25 cellular contexts compared by ENCODE assay signal in the genomic region with DNA sequence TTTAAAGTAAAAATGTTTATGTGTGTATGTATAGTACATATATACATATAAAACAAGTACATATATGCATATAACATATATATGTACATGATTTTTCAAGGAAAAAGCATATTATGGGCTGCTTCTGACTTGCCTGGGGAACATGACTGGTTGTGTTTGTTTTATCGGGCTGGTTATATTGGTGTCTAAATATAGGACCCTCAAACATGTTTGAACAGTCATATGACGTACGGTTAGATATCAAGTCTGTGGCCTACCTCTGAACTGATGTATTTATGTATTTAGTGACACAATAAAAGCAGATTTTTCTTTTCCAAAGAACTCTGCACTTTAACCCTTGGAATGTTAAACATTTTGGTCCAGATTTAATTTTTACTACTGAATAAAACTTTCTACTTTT. TPM values are rescaled to one million over a fixed set of nuclear protein-coding genes. Genes with fewer than 3 reads are reported as not detected.
"Had no signal": no experiment of that assay in that cellular context is flagged by ENCODE, and none has a peak within 500 bp of the region (broad histone marks: within the 10 kb centered on the region; RNA-seq: fewer than 3 reads in every experiment).

No MANE protein-coding gene starts in this region.

- H3K36me3 Mint-ChIP-seq: activated CD4-positive, alpha-beta memory T cell treated with anti-CD3 and anti-CD28 coated beads for 36 hours; activated naive CD8-positive, alpha-beta T cell; brain had no signal

- DNase-seq: activated B cell treated with CpG ODN at 0.5 μM for 24 hours; activated CD4-positive, alpha-beta memory T cell treated with anti-CD3 and anti-CD28 coated beads for 36 hours; activated CD4-positive, alpha-beta T cell treated with anti-CD3 and anti-CD28 coated beads for 1 hour; activated CD4-positive, alpha-beta T cell treated with anti-CD3 and anti-CD28 coated beads, Interleukin-2, amount 10 ng/mL, durations not matched to agents 7 days and 5 days; activated CD8-positive, alpha-beta memory T cell treated with anti-CD3 and anti-CD28 coated beads for 24 hours; activated gamma-delta T cell; activated naive CD4-positive, alpha-beta T cell treated with anti-CD3 and anti-CD28 coated beads for 36 hours; activated T-cell treated with anti-CD3 and anti-CD28 coated beads, Interleukin-2, amount 50 U/mL, for 4 hours; Karpas-422; MM.1S; NCI-H1105; NCI-H1436; NCI-H1694 treated with DMSO at 0.1 percent for 48 hours; NCI-H2081 treated with DMSO at 0.1 percent for 48 hours; NCI-H446; NCI-H524; SIG-M5; SW 1271 had no signal

- H3K4me1 Mint-ChIP-seq: activated B cell treated with CpG ODN at 0.5 μM for 24 hours; central memory CD8-positive, alpha-beta T cell had no signal

- H3K4me3 Mint-ChIP-seq: activated B cell treated with CpG ODN at 0.5 μM for 24 hours; activated CD4-positive, alpha-beta memory T cell treated with anti-CD3 and anti-CD28 coated beads for 36 hours; activated CD4-positive, alpha-beta T cell treated with anti-CD3 and anti-CD28 coated beads, Interleukin-2, amount 10 ng/mL, durations not matched to agents 7 days and 5 days; activated naive CD4-positive, alpha-beta T cell treated with anti-CD3 and anti-CD28 coated beads for 36 hours; activated naive CD8-positive, alpha-beta T cell; activated T-cell treated with anti-CD3 and anti-CD28 coated beads, Interleukin-2, amount 50 U/mL, for 4 hours; central memory CD8-positive, alpha-beta T cell had no signal

- H3K27me3 Mint-ChIP-seq: activated CD4-positive, alpha-beta T cell treated with anti-CD3 and anti-CD28 coated beads, Interleukin-2, amount 10 ng/mL, durations not matched to agents 7 days and 5 days had no signal

- H3K27ac ChIP-seq: SK-N-MC had no signal

- H3K9me3 Mint-ChIP-seq: activated B cell treated with CpG ODN at 0.5 μM for 24 hours; activated CD4-positive, alpha-beta memory T cell treated with anti-CD3 and anti-CD28 coated beads for 36 hours; activated CD4-positive, alpha-beta T cell treated with anti-CD3 and anti-CD28 coated beads, Interleukin-2, amount 10 ng/mL, durations not matched to agents 7 days and 5 days; activated naive CD4-positive, alpha-beta T cell treated with anti-CD3 and anti-CD28 coated beads for 36 hours; activated T-cell treated with anti-CD3 and anti-CD28 coated beads, Interleukin-2, amount 50 U/mL, for 4 hours; central memory CD8-positive, alpha-beta T cell had no signal

- ATAC-seq: activated T-cell treated with anti-CD3 and anti-CD28 coated beads, Interleukin-2, amount 50 U/mL, for 4 hours; K562 had no signal

- H3K27ac Mint-ChIP-seq: activated B cell treated with CpG ODN at 0.5 μM for 24 hours; activated CD4-positive, alpha-beta memory T cell treated with anti-CD3 and anti-CD28 coated beads for 36 hours; activated CD4-positive, alpha-beta T cell treated with anti-CD3 and anti-CD28 coated beads, Interleukin-2, amount 10 ng/mL, durations not matched to agents 7 days and 5 days; activated naive CD4-positive, alpha-beta T cell treated with anti-CD3 and anti-CD28 coated beads for 36 hours; activated naive CD8-positive, alpha-beta T cell had no signal

- H3K4me3 ChIP-seq: K562 had no signal

RNA-seq across cellular contexts. Expression of gene ARSH, which starts 39.3 kb away (rescaled TPM):
- total RNA-seq: activated B cell treated with CpG ODN at 0.5 μM for 24 hours; activated CD4-positive, alpha-beta memory T cell treated with anti-CD3 and anti-CD28 coated beads for 36 hours; activated CD4-positive, alpha-beta T cell treated with anti-CD3 and anti-CD28 coated beads, Interleukin-2, amount 10 ng/mL, durations not matched to agents 7 days and 5 days; activated naive CD4-positive, alpha-beta T cell treated with anti-CD3 and anti-CD28 coated beads for 36 hours; activated T-cell treated with anti-CD3 and anti-CD28 coated beads, Interleukin-2, amount 50 U/mL, for 4 hours; astrocyte; K562; T-helper 1 cell treated with Interleukin-12 subunit alpha and Interleukin-12 subunit beta and Interleukin-4 antibody, amounts not matched to agents 30 ng/mL and 1 ng/mL, for 36 hours had no signal
- polyA plus RNA-seq: K562 had no signal
